1 cellular context compared by ENCODE assay signal in the genomic region with DNA sequence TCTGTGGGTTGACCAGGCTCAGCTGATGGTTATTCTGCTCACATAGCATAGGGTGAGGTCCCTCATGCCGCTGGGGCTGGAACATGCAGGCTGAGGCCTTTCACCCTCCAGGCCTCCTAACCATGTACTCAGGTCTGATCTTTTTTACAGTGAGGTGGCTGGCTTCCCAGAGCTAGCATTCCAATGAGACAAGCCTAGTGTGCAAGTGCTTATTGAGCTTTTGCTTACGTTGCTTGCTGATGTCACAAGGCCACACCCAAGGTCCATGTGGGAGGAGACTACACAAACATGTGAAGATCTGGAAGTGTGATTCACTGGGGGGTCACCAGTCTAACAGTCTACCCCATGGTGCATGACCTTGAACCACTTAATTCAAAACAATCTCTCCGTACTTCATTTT.
TF ChIP-seq lines count a peak whose summit lies in the region.

No MANE protein-coding gene starts in this region.

TF ChIP-seq in H1, 55 proteins besides CTCF, POLR2A, EP300 and RAD21 (continued from another document):
- TF ChIP-seq, protein P1, sequence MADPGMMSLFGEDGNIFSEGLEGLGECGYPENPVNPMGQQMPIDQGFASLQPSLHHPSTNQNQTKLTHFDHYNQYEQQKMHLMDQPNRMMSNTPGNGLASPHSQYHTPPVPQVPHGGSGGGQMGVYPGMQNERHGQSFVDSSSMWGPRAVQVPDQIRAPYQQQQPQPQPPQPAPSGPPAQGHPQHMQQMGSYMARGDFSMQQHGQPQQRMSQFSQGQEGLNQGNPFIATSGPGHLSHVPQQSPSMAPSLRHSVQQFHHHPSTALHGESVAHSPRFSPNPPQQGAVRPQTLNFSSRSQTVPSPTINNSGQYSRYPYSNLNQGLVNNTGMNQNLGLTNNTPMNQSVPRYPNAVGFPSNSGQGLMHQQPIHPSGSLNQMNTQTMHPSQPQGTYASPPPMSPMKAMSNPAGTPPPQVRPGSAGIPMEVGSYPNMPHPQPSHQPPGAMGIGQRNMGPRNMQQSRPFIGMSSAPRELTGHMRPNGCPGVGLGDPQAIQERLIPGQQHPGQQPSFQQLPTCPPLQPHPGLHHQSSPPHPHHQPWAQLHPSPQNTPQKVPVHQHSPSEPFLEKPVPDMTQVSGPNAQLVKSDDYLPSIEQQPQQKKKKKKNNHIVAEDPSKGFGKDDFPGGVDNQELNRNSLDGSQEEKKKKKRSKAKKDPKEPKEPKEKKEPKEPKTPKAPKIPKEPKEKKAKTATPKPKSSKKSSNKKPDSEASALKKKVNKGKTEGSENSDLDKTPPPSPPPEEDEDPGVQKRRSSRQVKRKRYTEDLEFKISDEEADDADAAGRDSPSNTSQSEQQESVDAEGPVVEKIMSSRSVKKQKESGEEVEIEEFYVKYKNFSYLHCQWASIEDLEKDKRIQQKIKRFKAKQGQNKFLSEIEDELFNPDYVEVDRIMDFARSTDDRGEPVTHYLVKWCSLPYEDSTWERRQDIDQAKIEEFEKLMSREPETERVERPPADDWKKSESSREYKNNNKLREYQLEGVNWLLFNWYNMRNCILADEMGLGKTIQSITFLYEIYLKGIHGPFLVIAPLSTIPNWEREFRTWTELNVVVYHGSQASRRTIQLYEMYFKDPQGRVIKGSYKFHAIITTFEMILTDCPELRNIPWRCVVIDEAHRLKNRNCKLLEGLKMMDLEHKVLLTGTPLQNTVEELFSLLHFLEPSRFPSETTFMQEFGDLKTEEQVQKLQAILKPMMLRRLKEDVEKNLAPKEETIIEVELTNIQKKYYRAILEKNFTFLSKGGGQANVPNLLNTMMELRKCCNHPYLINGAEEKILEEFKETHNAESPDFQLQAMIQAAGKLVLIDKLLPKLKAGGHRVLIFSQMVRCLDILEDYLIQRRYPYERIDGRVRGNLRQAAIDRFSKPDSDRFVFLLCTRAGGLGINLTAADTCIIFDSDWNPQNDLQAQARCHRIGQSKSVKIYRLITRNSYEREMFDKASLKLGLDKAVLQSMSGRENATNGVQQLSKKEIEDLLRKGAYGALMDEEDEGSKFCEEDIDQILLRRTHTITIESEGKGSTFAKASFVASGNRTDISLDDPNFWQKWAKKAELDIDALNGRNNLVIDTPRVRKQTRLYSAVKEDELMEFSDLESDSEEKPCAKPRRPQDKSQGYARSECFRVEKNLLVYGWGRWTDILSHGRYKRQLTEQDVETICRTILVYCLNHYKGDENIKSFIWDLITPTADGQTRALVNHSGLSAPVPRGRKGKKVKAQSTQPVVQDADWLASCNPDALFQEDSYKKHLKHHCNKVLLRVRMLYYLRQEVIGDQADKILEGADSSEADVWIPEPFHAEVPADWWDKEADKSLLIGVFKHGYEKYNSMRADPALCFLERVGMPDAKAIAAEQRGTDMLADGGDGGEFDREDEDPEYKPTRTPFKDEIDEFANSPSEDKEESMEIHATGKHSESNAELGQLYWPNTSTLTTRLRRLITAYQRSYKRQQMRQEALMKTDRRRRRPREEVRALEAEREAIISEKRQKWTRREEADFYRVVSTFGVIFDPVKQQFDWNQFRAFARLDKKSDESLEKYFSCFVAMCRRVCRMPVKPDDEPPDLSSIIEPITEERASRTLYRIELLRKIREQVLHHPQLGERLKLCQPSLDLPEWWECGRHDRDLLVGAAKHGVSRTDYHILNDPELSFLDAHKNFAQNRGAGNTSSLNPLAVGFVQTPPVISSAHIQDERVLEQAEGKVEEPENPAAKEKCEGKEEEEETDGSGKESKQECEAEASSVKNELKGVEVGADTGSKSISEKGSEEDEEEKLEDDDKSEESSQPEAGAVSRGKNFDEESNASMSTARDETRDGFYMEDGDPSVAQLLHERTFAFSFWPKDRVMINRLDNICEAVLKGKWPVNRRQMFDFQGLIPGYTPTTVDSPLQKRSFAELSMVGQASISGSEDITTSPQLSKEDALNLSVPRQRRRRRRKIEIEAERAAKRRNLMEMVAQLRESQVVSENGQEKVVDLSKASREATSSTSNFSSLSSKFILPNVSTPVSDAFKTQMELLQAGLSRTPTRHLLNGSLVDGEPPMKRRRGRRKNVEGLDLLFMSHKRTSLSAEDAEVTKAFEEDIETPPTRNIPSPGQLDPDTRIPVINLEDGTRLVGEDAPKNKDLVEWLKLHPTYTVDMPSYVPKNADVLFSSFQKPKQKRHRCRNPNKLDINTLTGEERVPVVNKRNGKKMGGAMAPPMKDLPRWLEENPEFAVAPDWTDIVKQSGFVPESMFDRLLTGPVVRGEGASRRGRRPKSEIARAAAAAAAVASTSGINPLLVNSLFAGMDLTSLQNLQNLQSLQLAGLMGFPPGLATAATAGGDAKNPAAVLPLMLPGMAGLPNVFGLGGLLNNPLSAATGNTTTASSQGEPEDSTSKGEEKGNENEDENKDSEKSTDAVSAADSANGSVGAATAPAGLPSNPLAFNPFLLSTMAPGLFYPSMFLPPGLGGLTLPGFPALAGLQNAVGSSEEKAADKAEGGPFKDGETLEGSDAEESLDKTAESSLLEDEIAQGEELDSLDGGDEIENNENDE (IDR thresholded peaks at IDR 0.05; ENCODE audit: insufficient replicate concordance, low read length): no peak
- TF ChIP-seq RBBP5 (IDR thresholded peaks at IDR 0.05; ENCODE audit: borderline replicate concordance, low read depth, low read length): no peak
- TF ChIP-seq BACH1 (IDR thresholded peaks at IDR 0.05; ENCODE audit: low read length): no peak
- TF ChIP-seq, protein P2, sequence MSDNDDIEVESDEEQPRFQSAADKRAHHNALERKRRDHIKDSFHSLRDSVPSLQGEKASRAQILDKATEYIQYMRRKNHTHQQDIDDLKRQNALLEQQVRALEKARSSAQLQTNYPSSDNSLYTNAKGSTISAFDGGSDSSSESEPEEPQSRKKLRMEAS (IDR thresholded peaks at IDR 0.05): no peak
- TF ChIP-seq EZH2 (IDR thresholded peaks at IDR 0.05; ENCODE audit: low read depth, low read length, severe bottlenecking): no peak
- no peak for TF ChIP-seq SUZ12 (IDR thresholded peaks at IDR 0.05; ENCODE audit: low read length)
- no peak for TF ChIP-seq SRF (IDR thresholded peaks at IDR 0.05; ENCODE audit: low read depth, low read length)
- no peak for TF ChIP-seq SIX5 (IDR thresholded peaks at IDR 0.05; ENCODE audit: low read depth, low read length)
